ENCODE assay signal across 8 cellular contexts in genomic region chr4:77599378-77599777, GRCh38. TPM values are rescaled to one million over a fixed set of nuclear protein-coding genes. Genes with fewer than 3 reads are reported as not detected.
DNase-seq lines count a peak whose midpoint lies in the region; ATAC-seq, FAIRE-seq and TF ChIP-seq lines count a peak whose summit lies in the region.

No MANE protein-coding gene starts in this region.

- no peak for DNase-seq in left ventricle myocardium inferior
- no peak for DNase-seq in cardiac septum (ENCODE audit: low spot score)
- DNase-seq in NB4 (ENCODE audit: low read depth), result peak; percentile 35
- peak; percentile 78 for DNase-seq in choroid plexus epithelial cell (ENCODE audit: low read depth)
- DNase-seq in pancreas, result peak in 1 of 6 donors; percentile 43
- no peak for DNase-seq in midbrain (lab: John Stamatoyannopoulos, UW)
- DNase-seq in NCI-H1436 treated with DMSO at 0.1 percent for 48 hours (lab: John Stamatoyannopoulos, UW), result no peak
- DNase-seq in caudate nucleus (lab: John Stamatoyannopoulos, UW), result no peak

- WGBS in pancreas, 2 donors, result 9 to 19% methylated on average over 2 of the region's 2 CpGs

- H3K9me3 ChIP-seq in left ventricle myocardium inferior (replicated peaks), result no peaks in the 10 kb centered on the region
- H3K9me3 ChIP-seq in pancreas, result no peaks in the 10 kb centered on the region

- peak; percentile 56 for TF ChIP-seq CTCF in left ventricle myocardium inferior (IDR thresholded peaks at IDR 0.05; ENCODE audit: borderline replicate concordance)
- TF ChIP-seq CTCF in NB4 (IDR thresholded peaks at IDR 0.05; ENCODE audit: low read depth, low read length), result peak; percentile 62
- peak; percentile 83 for TF ChIP-seq CTCF in choroid plexus epithelial cell (conservative IDR thresholded peaks at IDR 0.05; ENCODE audit: low read depth, low read length)
- TF ChIP-seq CTCF in pancreas (IDR thresholded peaks at IDR 0.05), result peak; percentile 15 to 57 (median 44)

- H3K4me1 ChIP-seq in left ventricle myocardium inferior (no peaks in the 10 kb centered on the region), pancreas (no peaks in the 10 kb centered on the region)

- H3K4me3 ChIP-seq in left ventricle myocardium inferior (no peak overlapping the region), NB4 (ENCODE audit: low read depth, low read length) (no peak overlapping the region), choroid plexus epithelial cell (ENCODE audit: low read depth, low read length) (no peak overlapping the region), pancreas (no peak overlapping the region)

- H3K27me3 ChIP-seq in left ventricle myocardium inferior (ENCODE audit: low read depth) (peaks cover 34% of the 10 kb centered on the region), pancreas (no peaks in the 10 kb centered on the region)

- no peak for FAIRE-seq in pancreas (lab: Jason Lieb, UNC)

- H3K36me3 ChIP-seq in left ventricle myocardium inferior (no peaks in the 10 kb centered on the region), pancreas (no peaks in the 10 kb centered on the region)

- intact Hi-C loops in left ventricle myocardium inferior (cut with micrococcal nuclease) (loop anchor here (10.0 kb wide), 1 partner anchor 125 kb away; no protein-coding TSS in a partner anchor), cardiac septum (cut with DNase I) (loop anchor here (5.0 kb wide), 1 partner anchor 212 kb away; no protein-coding TSS in a partner anchor), pancreas (cut with DNase I) (loop anchor here in 1 of 3 donors (10.0 kb wide), 1 partner anchor 215 kb away; no protein-coding TSS in a partner anchor)

- H3K27ac ChIP-seq in left ventricle myocardium inferior (replicated peaks), result no peak overlapping the region
- H3K27ac ChIP-seq in pancreas, result no peak overlapping the region
- H3K27ac ChIP-seq in caudate nucleus (ENCODE audit: low read depth, low read length), result no peak overlapping the region

- ATAC-seq in pancreas, result peak; percentile 50 to 82 (median 72)

- TF ChIP-seq POLR2A in NB4 (IDR thresholded peaks at IDR 0.05; ENCODE audit: extremely low read depth, insufficient read length), result no peak

RNA-seq across cellular contexts. Expression of gene CXCL13, which starts 6.2 kb away (rescaled TPM):
- total RNA-seq in left ventricle myocardium inferior (not detected), cardiac septum (not detected), pancreas (not detected)
- polyA plus RNA-seq in pancreas, result under 1 TPM in 1 of 2 donors, not detected in 1; 0.47 TPM

Comparison
In these comparisons a context has a peak if more than half of its experiments do, and no peak if none do; other contexts are left out.
1. DNase-seq: peak in NB4 (single experiment) and choroid plexus epithelial cell (single experiment); none in left ventricle myocardium inferior (single experiment), cardiac septum (single experiment), midbrain (single experiment), NCI-H1436 treated with DMSO at 0.1 percent for 48 hours (single experiment) and caudate nucleus (0 of 61).
2. Peak in every context shown above with its lines, with median percentiles within 50 percentile points of each other: CTCF ChIP-seq.